1 cellular context compared by ENCODE assay signal in genomic region chr7:74482629-74483401, GRCh38.
A peak's percentile ranks its signal among the peaks of the same experiment; 100 is the strongest.
TF ChIP-seq lines count a peak whose summit lies in the region.

No MANE protein-coding gene starts in this region.

TF ChIP-seq in A549, 52 proteins besides CTCF, POLR2A, EP300 and RAD21 (continued from another document):
- TF ChIP-seq BCL3 (IDR thresholded peaks at IDR 0.05) (peak; percentile 59; the same call in 1 of the 3 replicates), SREBF2 (IDR thresholded peaks at IDR 0.05) (no peak), FOSB (CRISPR knock-in tag; IDR thresholded peaks at IDR 0.05) (no peak), ZC3H11A (IDR thresholded peaks at IDR 0.05) (no peak), MAX (IDR thresholded peaks at IDR 0.05) (peak; percentile 84), HOXA7 (CRISPR knock-in tag; IDR thresholded peaks at IDR 0.05) (peak; percentile 55; the same call in 1 of the 2 replicates), CBX2 (IDR thresholded peaks at IDR 0.05; ENCODE audit: borderline replicate concordance, low read depth) (no peak), FOXS1 (CRISPR knock-in tag; IDR thresholded peaks at IDR 0.05) (no peak), PHF8 (IDR thresholded peaks at IDR 0.05; ENCODE audit: borderline replicate concordance, low read depth) (no peak), CHD2 (IDR thresholded peaks at IDR 0.05; ENCODE audit: low read length, partially characterized antibody) (no peak), RNF2 (IDR thresholded peaks at IDR 0.05; ENCODE audit: borderline replicate concordance, low read depth) (no peak), NPAS2 (CRISPR knock-in tag; IDR thresholded peaks at IDR 0.05; ENCODE audit: borderline replicate concordance) (no peak), KDM5A (IDR thresholded peaks at IDR 0.05) (no peak), JUN (IDR thresholded peaks at IDR 0.05) (peak; percentile 23 to 67; a peak in 3 of 5 replicates), MAFK (IDR thresholded peaks at IDR 0.05; ENCODE audit: partially characterized antibody) (no peak), USF2 (IDR thresholded peaks at IDR 0.05) (peak; percentile 80), PBX3 (IDR thresholded peaks at IDR 0.05) (no peak), RCOR1 (IDR thresholded peaks at IDR 0.05; ENCODE audit: low read depth, low read length) (no peak), E2F6 (IDR thresholded peaks at IDR 0.05; ENCODE audit: borderline replicate concordance, low read depth) (no peak), CBX8 (IDR thresholded peaks at IDR 0.05) (no peak), ATOH8 (CRISPR knock-in tag; IDR thresholded peaks at IDR 0.05; ENCODE audit: low read depth) (no peak), TFCP2L1 (CRISPR knock-in tag; IDR thresholded peaks at IDR 0.05) (no peak), RFX5 (IDR thresholded peaks at IDR 0.05) (no peak), NFE2L2 (conservative IDR thresholded peaks at IDR 0.05; ENCODE audit: low read length) (no peak), ZNF302 (CRISPR knock-in tag; IDR thresholded peaks at IDR 0.05) (no peak), ZSCAN20 (CRISPR knock-in tag; IDR thresholded peaks at IDR 0.05) (peak; percentile 19; the same call in 1 of the 2 replicates), HDAC2 (IDR thresholded peaks at IDR 0.05) (no peak), HOXB5 (CRISPR knock-in tag; IDR thresholded peaks at IDR 0.05) (no peak), RARB (CRISPR knock-in tag; IDR thresholded peaks at IDR 0.05) (peak; percentile 86), SMC3 (IDR thresholded peaks at IDR 0.05) (no peak), CEBPB (IDR thresholded peaks at IDR 0.05) (peak; percentile 90 to 97), HES2 (IDR thresholded peaks at IDR 0.05) (peak; percentile 88), NR3C1 (IDR thresholded peaks at IDR 0.05) (no peak), ESRRA (IDR thresholded peaks at IDR 0.05; ENCODE audit: borderline replicate concordance, low read length) (no peak), JUNB (IDR thresholded peaks at IDR 0.05) (no peak), HOXB13 (CRISPR knock-in tag; IDR thresholded peaks at IDR 0.05; ENCODE audit: low read depth) (no peak), MAZ (IDR thresholded peaks at IDR 0.05; ENCODE audit: borderline replicate concordance, low read depth, low read length) (no peak), GATA3 (IDR thresholded peaks at IDR 0.05; ENCODE audit: borderline replicate concordance) (peak; percentile 69; the same call in 1 of the 2 replicates), EHMT2 (IDR thresholded peaks at IDR 0.05; ENCODE audit: low read depth) (no peak), HEYL (CRISPR knock-in tag; IDR thresholded peaks at IDR 0.05) (no peak; the same call in 1 of the 2 replicates), ELK1 (IDR thresholded peaks at IDR 0.05; ENCODE audit: low read depth, low read length) (no peak), FOSL2 (IDR thresholded peaks at IDR 0.05) (no peak), FOSL2 (CRISPR knock-in tag; IDR thresholded peaks at IDR 0.05) (peak; percentile 70), TP53 (CRISPR knock-in tag; IDR thresholded peaks at IDR 0.05) (no peak), KDM1A (IDR thresholded peaks at IDR 0.05; ENCODE audit: low read depth) (no peak), BHLHE40 (IDR thresholded peaks at IDR 0.05; ENCODE audit: low read depth, low read length) (no peak)
